In the genomic region with DNA sequence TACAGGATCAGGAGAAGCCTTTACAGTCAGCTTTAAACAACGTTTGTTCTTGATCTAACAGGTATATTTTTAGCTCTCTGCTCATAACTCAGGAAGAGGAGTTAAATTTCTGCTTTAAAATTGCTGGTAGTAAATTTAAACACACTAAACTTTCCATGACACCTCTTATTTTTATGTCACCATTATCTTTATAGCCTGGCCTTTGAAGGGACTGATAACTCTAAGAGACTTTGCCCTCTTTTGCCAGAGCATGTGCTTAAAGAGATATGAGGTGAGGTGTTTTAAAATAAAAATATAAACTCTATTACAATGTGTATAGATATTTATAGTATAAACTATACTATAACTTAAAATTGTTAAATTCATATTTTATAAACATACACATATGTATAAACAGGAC, we compare ENCODE assay signal across 22 cellular contexts.
"Had no signal": no experiment of that assay in that cellular context is flagged by ENCODE, and none has a peak within 500 bp of the region (broad histone marks: within the 10 kb centered on the region; RNA-seq: fewer than 3 reads in every experiment).

No MANE protein-coding gene starts in this region.

- H3K27me3 ChIP-seq: dorsolateral prefrontal cortex, testis had no signal

- H3K4me3 ChIP-seq: dorsolateral prefrontal cortex, psoas muscle, skin epidermis, testis had no signal

- H3K27ac ChIP-seq: dorsolateral prefrontal cortex, psoas muscle, skin epidermis, testis had no signal

- H3K4me1 ChIP-seq: psoas muscle, testis had no signal

- DNase-seq: activated CD4-positive, alpha-beta T cell treated with anti-CD3 and anti-CD28 coated beads, Interleukin-2, amount 10 ng/mL, durations not matched to agents 7 days and 5 days; activated CD8-positive, alpha-beta T cell treated with anti-CD3 and anti-CD28 coated beads, Interleukin-2, amount 10 ng/mL, durations not matched to agents 7 days and 5 days; activated naive CD4-positive, alpha-beta T cell treated with Interleukin-2 at 50 U/mL for 16 hours; activated naive CD8-positive, alpha-beta T cell treated with anti-CD3 and anti-CD28 coated beads, Interleukin-2, amount 10 ng/mL, durations not matched to agents 7 days and 5 days; activated T-cell treated with anti-CD3 and anti-CD28 coated beads, Interleukin-2, amount 50 U/mL, for 24 hours; amygdala; dorsolateral prefrontal cortex; endodermal cell; foreskin melanocyte; glutamatergic neuron; hypothalamus; islet precursor cell; mammary epithelial cell; naive thymus-derived CD4-positive, alpha-beta T cell; psoas muscle; right cardiac atrium; stimulated activated CD4-positive, alpha-beta T cell treated with anti-CD3 and anti-CD28 coated beads, Interleukin-4, amount 100 ng/mL, for 1 hour; T-cell; testis had no signal

- ATAC-seq: activated CD4-positive, CD25-positive, alpha-beta regulatory T cell treated with anti-CD3 and anti-CD28 coated beads, Interleukin-2, amount 50 U/mL, for 24 hours; activated CD8-positive, alpha-beta T cell treated with anti-CD3 and anti-CD28 coated beads, Interleukin-2, amount 10 ng/mL, durations not matched to agents 7 days and 5 days; left lobe of liver; naive thymus-derived CD4-positive, alpha-beta T cell; psoas muscle; T-cell had no signal

- H3K9me3 ChIP-seq: psoas muscle, testis had no signal
